In the genomic region with DNA sequence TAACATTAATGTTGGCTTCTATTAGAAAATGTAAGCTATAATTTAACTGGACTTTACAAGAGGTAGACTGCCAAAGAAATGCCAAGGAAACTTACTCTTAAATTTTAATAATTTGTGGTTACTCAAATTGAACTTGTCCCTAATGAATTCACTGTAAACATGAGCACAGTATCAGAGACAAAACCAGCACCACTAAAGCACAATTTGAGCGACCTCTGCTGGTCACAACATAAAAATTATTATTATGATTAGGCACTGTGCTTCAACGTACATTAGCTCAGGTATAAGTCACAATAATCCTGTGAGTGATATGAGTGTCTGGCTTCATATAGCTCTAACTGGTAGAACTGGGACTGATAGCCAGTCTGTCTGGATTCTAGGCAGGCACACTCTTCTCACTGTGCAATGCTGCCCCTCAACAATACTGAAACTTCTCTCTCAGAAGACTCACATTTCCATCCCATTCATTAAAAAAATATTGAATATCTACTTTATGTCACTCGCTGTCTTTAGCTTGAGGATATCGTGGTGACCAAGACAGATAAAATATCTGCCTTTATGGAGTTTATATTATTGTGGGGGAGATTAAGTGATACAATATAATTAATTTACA, we compare ENCODE assay signal across 9 cellular contexts. TPM values are rescaled to one million over a fixed set of nuclear protein-coding genes. Genes with fewer than 3 reads are reported as not detected.
DNase-seq lines count a peak whose midpoint lies in the region; ATAC-seq and TF ChIP-seq lines count a peak whose summit lies in the region.
"Had no signal": no experiment of that assay in that cellular context is flagged by ENCODE, and none has a peak within 500 bp of the region (broad histone marks: within the 10 kb centered on the region; RNA-seq: fewer than 3 reads in every experiment).

No MANE protein-coding gene starts in this region.

- peak; percentile 58 for DNase-seq in DMS 273 (lab: John Stamatoyannopoulos, UW; ENCODE audit: unreplicated experiment)
- no peak for DNase-seq in DMS 273 treated with DMSO at 0.1 percent for 48 hours (lab: John Stamatoyannopoulos, UW)
- peak; percentile 30 to 38 for DNase-seq in Kasumi-1 (lab: John Stamatoyannopoulos, UW)
- peak; percentile 43 for DNase-seq in MCF 10A (ENCODE audit: unreplicated experiment)
- DNase-seq in naive thymus-derived CD4-positive, alpha-beta T cell: peak in 3 of 9 donors; percentile 11 to 46 (median 12)
- DNase-seq in midbrain (lab: John Stamatoyannopoulos, UW): no peak
- no peak for DNase-seq in activated CD8-positive, alpha-beta memory T cell treated with anti-CD3 and anti-CD28 coated beads, Interleukin-2, amount 50 U/mL, for 4 hours

- no peaks in the 10 kb centered on the region for H3K9me3 ChIP-seq in naive thymus-derived CD4-positive, alpha-beta T cell (ENCODE audit: control insufficient read depth in 2 of 3, low read length in 3 of 3)
- H3K9me3 ChIP-seq: BLaER1 had no signal

- BruUV-seq in MCF 10A (replicated peaks; lab: Mats Ljungman, UMichigan): no TSS peak

- H3K4me1 Mint-ChIP-seq in MCF 10A (ENCODE audit: insufficient read depth, unreplicated experiment): peaks cover 14% of the 10 kb centered on the region
- H3K4me1 Mint-ChIP-seq in naive thymus-derived CD4-positive, alpha-beta T cell: peaks cover 0 to 5% (median 0%) of the 10 kb centered on the region in 7 donors

- no peak overlapping the region for H3K4me3 ChIP-seq in naive thymus-derived CD4-positive, alpha-beta T cell (ENCODE audit: low read length)
- H3K4me3 ChIP-seq: BLaER1 had no signal

- no peak overlapping the region for H3K27ac ChIP-seq in naive thymus-derived CD4-positive, alpha-beta T cell (ENCODE audit: low read depth, low read length)
- H3K27ac ChIP-seq: BLaER1 had no signal

- no peaks in the 10 kb centered on the region for H3K27me3 Mint-ChIP-seq in MCF 10A (ENCODE audit: insufficient read depth, unreplicated experiment)
- no peaks in the 10 kb centered on the region for H3K27me3 Mint-ChIP-seq in naive thymus-derived CD4-positive, alpha-beta T cell

- peaks cover 9% of the 10 kb centered on the region for H3K36me3 Mint-ChIP-seq in MCF 10A (ENCODE audit: insufficient read depth, unreplicated experiment)
- H3K36me3 Mint-ChIP-seq in naive thymus-derived CD4-positive, alpha-beta T cell: peaks cover 0 to 18% (median 12%) of the 10 kb centered on the region in 5 donors

- peak; percentile 46 for TF ChIP-seq CTCF in MCF 10A (IDR thresholded peaks at IDR 0.05; ENCODE audit: unreplicated experiment)

- no peaks in the 10 kb centered on the region for H3K36me3 ChIP-seq in naive thymus-derived CD4-positive, alpha-beta T cell (ENCODE audit: control insufficient read depth in 2 of 3, insufficient read depth in 3 of 3, low read length in 3 of 3)
- H3K36me3 ChIP-seq: BLaER1 had no signal

- no peak overlapping the region for H3K27ac Mint-ChIP-seq in MCF 10A (ENCODE audit: low read depth, unreplicated experiment)
- no peak overlapping the region for H3K27ac Mint-ChIP-seq in naive thymus-derived CD4-positive, alpha-beta T cell

- no peak overlapping the region for H3K4me3 Mint-ChIP-seq in MCF 10A (ENCODE audit: unreplicated experiment)
- no peak overlapping the region for H3K4me3 Mint-ChIP-seq in naive thymus-derived CD4-positive, alpha-beta T cell

- CTCF ChIA-PET in MCF 10A (lab: Yijun Ruan, JAX): interaction anchor here (0.6 to 6.0 kb wide), 59 partner anchors 10 to 1080 kb away, joined by 3 to 134 read pairs (median 5); partner anchors contain the start of gene BBS12
- CTCF ChIA-PET in naive thymus-derived CD4-positive, alpha-beta T cell (lab: Charles Lee): interaction anchor here (0.9 kb wide), 1 partner anchor 156 kb away, joined by 3 read pairs; no protein-coding TSS in a partner anchor

- peak; percentile 90 for ATAC-seq in GM21576 (IDR thresholded peaks at IDR 0.05; ENCODE audit: unreplicated experiment)
- peak; percentile 78 for ATAC-seq in naive thymus-derived CD4-positive, alpha-beta T cell

- H3K9me3 Mint-ChIP-seq in MCF 10A (ENCODE audit: unreplicated experiment): no peaks in the 10 kb centered on the region
- H3K9me3 Mint-ChIP-seq in naive thymus-derived CD4-positive, alpha-beta T cell: no peaks in the 10 kb centered on the region

- no peaks in the 10 kb centered on the region for H3K27me3 ChIP-seq in naive thymus-derived CD4-positive, alpha-beta T cell (ENCODE audit: control insufficient read depth in 2 of 2, insufficient read depth in 2 of 2, low read length in 2 of 2)
- H3K27me3 ChIP-seq: BLaER1 had no signal

- intact Hi-C loops in MCF 10A (cut with micrococcal nuclease): loop anchor here (1.0 kb wide), 3 partner anchors 86 to 182 kb away; partner anchors contain the start of gene BBS12
- intact Hi-C loops in naive thymus-derived CD4-positive, alpha-beta T cell (cut with micrococcal nuclease): loop anchor here in 1 of 2 donors (1.0 kb wide), 1 partner anchor 156 kb away; no protein-coding TSS in a partner anchor

- H3K4me1 ChIP-seq in naive thymus-derived CD4-positive, alpha-beta T cell (ENCODE audit: control insufficient read depth in 2 of 2, insufficient read depth in 2 of 2, low read length in 2 of 2): no peaks in the 10 kb centered on the region
- H3K4me1 ChIP-seq: BLaER1 had no signal

- POLR2A ChIA-PET in MCF 10A (lab: Yijun Ruan, JAX): interaction anchor here (0.6 to 2.9 kb wide), 19 partner anchors 8 to 313 kb away, joined by 3 to 28 read pairs (median 4); partner anchors contain the start of genes BBS12 and NUDT6
- POLR2A ChIA-PET in naive thymus-derived CD4-positive, alpha-beta T cell (lab: Charles Lee): no interaction called here

RNA-seq across cellular contexts. Expression of gene NUDT6, which starts 8.0 kb away (rescaled TPM):
- 6.6 and 6.7 TPM in 2 replicates for total RNA-seq in MCF 10A (2022)
- 1 to 10 TPM; 1.4 to 7.4 (median 3.0) TPM for total RNA-seq in naive thymus-derived CD4-positive, alpha-beta T cell
- 1 to 10 TPM in 1 of 2 donors, under 1 TPM in 1; 0.82 to 2.3 TPM for polyA plus RNA-seq in naive thymus-derived CD4-positive, alpha-beta T cell

Comparison
In these comparisons a context has a peak if more than half of its experiments do, and no peak if none do; other contexts are left out.
1. DNase-seq: peak in DMS 273 (single experiment), Kasumi-1 (2 of 2) and MCF 10A (single experiment); none in DMS 273 treated with DMSO at 0.1 percent for 48 hours (single experiment), midbrain (single experiment) and activated CD8-positive, alpha-beta memory T cell treated with anti-CD3 and anti-CD28 coated beads, Interleukin-2, amount 50 U/mL, for 4 hours (single experiment).